In the genomic region with DNA sequence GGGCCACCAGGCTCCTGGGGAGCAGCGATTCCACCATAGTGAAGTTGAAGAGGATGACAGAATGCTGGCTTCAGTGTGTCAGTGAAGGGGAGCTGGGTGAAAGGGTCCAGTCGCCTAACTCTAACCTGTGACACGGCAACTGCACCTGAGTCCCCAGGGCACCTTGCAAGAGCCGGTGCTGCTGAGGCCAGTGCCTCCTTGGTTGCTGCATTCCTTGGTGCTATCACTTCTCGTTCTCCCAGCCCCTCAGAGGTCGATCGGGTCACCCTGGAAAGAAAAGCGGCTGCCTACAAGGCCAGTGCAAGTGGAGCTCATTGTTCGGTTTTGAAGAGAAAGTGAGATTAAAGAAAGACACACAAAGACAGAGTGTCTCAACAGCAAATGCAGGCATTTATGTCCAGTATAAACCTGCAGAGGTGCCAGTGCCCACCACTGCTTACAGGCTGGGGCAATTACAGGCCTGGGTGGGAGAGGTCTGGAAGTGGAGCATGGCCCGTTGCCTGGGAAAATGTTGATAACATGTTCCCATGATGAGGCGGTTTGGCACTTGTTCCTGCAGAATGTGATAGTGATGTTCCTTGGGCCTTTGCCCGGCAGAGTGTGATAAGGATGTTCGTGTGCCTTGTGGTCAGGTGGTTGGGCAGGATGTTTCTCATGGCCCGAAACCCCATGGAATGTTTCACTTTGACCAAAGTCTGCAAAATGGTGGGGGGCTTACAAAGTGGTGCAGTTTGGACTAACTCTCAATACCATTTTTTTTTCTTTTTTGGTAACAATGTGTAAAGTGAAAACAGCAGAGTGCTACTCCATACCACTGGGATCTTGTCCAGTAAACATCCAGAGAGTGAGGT, we compare ENCODE assay signal across 1 cellular context.
TF ChIP-seq lines count a peak whose summit lies in the region.

No MANE protein-coding gene starts in this region.

TF ChIP-seq in K562, 482 proteins besides CTCF, POLR2A, EP300 and RAD21 (continued from another document and continues in another):
- TF ChIP-seq PRDM10 (IDR thresholded peaks at IDR 0.05; ENCODE audit: partially characterized antibody) (peak; percentile 79), ZNF224 (CRISPR knock-in tag; IDR thresholded peaks at IDR 0.05) (no peak), CBX1 (IDR thresholded peaks at IDR 0.05; ENCODE audit: low read depth) (no peak), HNRNPLL (IDR thresholded peaks at IDR 0.05; ENCODE audit: low read depth, low read length, poor library complexity, severe bottlenecking) (no peak), ZNF124 (CRISPR knock-in tag; IDR thresholded peaks at IDR 0.05) (no peak), PYGO2 (tag; IDR thresholded peaks at IDR 0.05) (peak; percentile 56; the same call in 1 of the 2 replicates), TAF1 (IDR thresholded peaks at IDR 0.05; ENCODE audit: control insufficient read depth, extremely low read depth, insufficient read depth, low read length, severe bottlenecking) (peak; percentile 21), IRF9 (tag; IDR thresholded peaks at IDR 0.05) (no peak; the same call in 1 of the 2 replicates), THRAP3 (IDR thresholded peaks at IDR 0.05; ENCODE audit: borderline replicate concordance) (0 out of 2 replicates have a peak, but pooled peaks have one; percentile 65), GTF2E2 (tag; IDR thresholded peaks at IDR 0.05) (no peak; the same call in 1 of the 2 replicates), ZNF778 (CRISPR knock-in tag; IDR thresholded peaks at IDR 0.05) (no peak), PHB2 (IDR thresholded peaks at IDR 0.05; ENCODE audit: low read depth) (peak; percentile 89), PURB (CRISPR knock-in tag; IDR thresholded peaks at IDR 0.05; ENCODE audit: low read depth) (no peak), SIRT6 (IDR thresholded peaks at IDR 0.05; ENCODE audit: low read depth, low read length) (no peak), SMARCE1 (IDR thresholded peaks at IDR 0.05) (peak; percentile 94), RERE (CRISPR knock-in tag; IDR thresholded peaks at IDR 0.05; ENCODE audit: borderline replicate concordance) (no peak), NR1H2 (CRISPR knock-in tag; IDR thresholded peaks at IDR 0.05) (no peak), HNRNPL (IDR thresholded peaks at IDR 0.05; ENCODE audit: low read depth, low read length) (0 out of 2 replicates have a peak, but pooled peaks have one; percentile 17), MNT (conservative IDR thresholded peaks at IDR 0.05) (peak; percentile 55 to 80; a peak in 3 of 4 replicates)
- TF ChIP-seq, protein P1, sequence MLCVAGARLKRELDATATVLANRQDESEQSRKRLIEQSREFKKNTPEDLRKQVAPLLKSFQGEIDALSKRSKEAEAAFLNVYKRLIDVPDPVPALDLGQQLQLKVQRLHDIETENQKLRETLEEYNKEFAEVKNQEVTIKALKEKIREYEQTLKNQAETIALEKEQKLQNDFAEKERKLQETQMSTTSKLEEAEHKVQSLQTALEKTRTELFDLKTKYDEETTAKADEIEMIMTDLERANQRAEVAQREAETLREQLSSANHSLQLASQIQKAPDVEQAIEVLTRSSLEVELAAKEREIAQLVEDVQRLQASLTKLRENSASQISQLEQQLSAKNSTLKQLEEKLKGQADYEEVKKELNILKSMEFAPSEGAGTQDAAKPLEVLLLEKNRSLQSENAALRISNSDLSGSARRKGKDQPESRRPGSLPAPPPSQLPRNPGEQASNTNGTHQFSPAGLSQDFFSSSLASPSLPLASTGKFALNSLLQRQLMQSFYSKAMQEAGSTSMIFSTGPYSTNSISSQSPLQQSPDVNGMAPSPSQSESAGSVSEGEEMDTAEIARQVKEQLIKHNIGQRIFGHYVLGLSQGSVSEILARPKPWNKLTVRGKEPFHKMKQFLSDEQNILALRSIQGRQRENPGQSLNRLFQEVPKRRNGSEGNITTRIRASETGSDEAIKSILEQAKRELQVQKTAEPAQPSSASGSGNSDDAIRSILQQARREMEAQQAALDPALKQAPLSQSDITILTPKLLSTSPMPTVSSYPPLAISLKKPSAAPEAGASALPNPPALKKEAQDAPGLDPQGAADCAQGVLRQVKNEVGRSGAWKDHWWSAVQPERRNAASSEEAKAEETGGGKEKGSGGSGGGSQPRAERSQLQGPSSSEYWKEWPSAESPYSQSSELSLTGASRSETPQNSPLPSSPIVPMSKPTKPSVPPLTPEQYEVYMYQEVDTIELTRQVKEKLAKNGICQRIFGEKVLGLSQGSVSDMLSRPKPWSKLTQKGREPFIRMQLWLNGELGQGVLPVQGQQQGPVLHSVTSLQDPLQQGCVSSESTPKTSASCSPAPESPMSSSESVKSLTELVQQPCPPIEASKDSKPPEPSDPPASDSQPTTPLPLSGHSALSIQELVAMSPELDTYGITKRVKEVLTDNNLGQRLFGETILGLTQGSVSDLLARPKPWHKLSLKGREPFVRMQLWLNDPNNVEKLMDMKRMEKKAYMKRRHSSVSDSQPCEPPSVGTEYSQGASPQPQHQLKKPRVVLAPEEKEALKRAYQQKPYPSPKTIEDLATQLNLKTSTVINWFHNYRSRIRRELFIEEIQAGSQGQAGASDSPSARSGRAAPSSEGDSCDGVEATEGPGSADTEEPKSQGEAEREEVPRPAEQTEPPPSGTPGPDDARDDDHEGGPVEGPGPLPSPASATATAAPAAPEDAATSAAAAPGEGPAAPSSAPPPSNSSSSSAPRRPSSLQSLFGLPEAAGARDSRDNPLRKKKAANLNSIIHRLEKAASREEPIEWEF (CRISPR knock-in tag; IDR thresholded peaks at IDR 0.05), result no peak; the same call in 1 of the 2 replicates
- TF ChIP-seq, protein P2, sequence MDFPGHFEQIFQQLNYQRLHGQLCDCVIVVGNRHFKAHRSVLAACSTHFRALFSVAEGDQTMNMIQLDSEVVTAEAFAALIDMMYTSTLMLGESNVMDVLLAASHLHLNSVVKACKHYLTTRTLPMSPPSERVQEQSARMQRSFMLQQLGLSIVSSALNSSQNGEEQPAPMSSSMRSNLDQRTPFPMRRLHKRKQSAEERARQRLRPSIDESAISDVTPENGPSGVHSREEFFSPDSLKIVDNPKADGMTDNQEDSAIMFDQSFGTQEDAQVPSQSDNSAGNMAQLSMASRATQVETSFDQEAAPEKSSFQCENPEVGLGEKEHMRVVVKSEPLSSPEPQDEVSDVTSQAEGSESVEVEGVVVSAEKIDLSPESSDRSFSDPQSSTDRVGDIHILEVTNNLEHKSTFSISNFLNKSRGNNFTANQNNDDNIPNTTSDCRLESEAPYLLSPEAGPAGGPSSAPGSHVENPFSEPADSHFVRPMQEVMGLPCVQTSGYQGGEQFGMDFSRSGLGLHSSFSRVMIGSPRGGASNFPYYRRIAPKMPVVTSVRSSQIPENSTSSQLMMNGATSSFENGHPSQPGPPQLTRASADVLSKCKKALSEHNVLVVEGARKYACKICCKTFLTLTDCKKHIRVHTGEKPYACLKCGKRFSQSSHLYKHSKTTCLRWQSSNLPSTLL (IDR thresholded peaks at IDR 0.05), result no peak
- TF ChIP-seq, protein P3, sequence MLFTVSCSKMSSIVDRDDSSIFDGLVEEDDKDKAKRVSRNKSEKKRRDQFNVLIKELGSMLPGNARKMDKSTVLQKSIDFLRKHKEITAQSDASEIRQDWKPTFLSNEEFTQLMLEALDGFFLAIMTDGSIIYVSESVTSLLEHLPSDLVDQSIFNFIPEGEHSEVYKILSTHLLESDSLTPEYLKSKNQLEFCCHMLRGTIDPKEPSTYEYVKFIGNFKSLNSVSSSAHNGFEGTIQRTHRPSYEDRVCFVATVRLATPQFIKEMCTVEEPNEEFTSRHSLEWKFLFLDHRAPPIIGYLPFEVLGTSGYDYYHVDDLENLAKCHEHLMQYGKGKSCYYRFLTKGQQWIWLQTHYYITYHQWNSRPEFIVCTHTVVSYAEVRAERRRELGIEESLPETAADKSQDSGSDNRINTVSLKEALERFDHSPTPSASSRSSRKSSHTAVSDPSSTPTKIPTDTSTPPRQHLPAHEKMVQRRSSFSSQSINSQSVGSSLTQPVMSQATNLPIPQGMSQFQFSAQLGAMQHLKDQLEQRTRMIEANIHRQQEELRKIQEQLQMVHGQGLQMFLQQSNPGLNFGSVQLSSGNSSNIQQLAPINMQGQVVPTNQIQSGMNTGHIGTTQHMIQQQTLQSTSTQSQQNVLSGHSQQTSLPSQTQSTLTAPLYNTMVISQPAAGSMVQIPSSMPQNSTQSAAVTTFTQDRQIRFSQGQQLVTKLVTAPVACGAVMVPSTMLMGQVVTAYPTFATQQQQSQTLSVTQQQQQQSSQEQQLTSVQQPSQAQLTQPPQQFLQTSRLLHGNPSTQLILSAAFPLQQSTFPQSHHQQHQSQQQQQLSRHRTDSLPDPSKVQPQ (CRISPR knock-in tag; IDR thresholded peaks at IDR 0.05; ENCODE audit: borderline replicate concordance), result no peak
- TF ChIP-seq, protein P4, sequence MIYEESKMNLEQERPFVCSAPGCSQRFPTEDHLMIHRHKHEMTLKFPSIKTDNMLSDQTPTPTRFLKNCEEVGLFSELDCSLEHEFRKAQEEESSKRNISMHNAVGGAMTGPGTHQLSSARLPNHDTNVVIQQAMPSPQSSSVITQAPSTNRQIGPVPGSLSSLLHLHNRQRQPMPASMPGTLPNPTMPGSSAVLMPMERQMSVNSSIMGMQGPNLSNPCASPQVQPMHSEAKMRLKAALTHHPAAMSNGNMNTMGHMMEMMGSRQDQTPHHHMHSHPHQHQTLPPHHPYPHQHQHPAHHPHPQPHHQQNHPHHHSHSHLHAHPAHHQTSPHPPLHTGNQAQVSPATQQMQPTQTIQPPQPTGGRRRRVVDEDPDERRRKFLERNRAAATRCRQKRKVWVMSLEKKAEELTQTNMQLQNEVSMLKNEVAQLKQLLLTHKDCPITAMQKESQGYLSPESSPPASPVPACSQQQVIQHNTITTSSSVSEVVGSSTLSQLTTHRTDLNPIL (CRISPR knock-in tag; IDR thresholded peaks at IDR 0.05), result peak; percentile 18; the same call in 1 of the 2 replicates
